In the genomic region with DNA sequence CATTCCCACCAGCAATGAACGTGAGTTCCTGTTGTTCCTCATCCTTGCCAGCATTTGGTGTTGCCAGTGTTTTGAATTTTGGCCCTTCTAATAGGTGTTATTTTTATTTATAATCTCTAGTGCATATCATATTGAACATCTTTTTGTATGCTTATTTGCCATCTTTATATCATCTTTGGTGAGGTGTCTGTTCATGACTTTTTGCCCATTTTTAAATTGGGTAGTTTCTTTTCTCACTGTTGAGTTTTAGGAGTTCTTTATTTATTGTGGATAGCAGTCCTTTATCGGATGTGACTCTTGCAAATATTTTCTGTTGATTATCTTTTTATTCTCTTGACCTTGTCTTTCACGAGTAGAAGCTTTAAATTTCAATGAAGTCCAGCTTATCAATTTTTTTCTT, we compare ENCODE assay signal across 33 cellular contexts.
A peak's percentile ranks its signal among the peaks of the same experiment; 100 is the strongest.
DNase-seq lines count a peak whose midpoint lies in the region; ATAC-seq, FAIRE-seq and TF ChIP-seq lines count a peak whose summit lies in the region.
"Had no signal": no experiment of that assay in that cellular context is flagged by ENCODE, and none has a peak within 500 bp of the region (broad histone marks: within the 10 kb centered on the region; RNA-seq: fewer than 3 reads in every experiment).

No MANE protein-coding gene starts in this region.

- TF ChIP-seq EP300 in HepG2 (IDR thresholded peaks at IDR 0.05; ENCODE audit: low read depth in 2 of 2, low read length in 2 of 2) (no peak), HepG2 (CRISPR knock-in tag; IDR thresholded peaks at IDR 0.05; ENCODE audit: borderline replicate concordance) (no peak), K562 (IDR thresholded peaks at IDR 0.05; ENCODE audit: low read length) (no peak)

- H3K4me3 ChIP-seq in HepG2 (replicated peaks in 1 of 3; ENCODE audit: insufficient read depth in 1 of 3, low read depth in 2 of 3, low read length in 3 of 3) (no peak overlapping the region), right lobe of liver (no peak overlapping the region), HEK293 (ENCODE audit: low read depth, low read length) (no peak overlapping the region), K562 (no peak overlapping the region)
- H3K4me3 ChIP-seq: A549; BLaER1; BLaER1 treated with 17β-estradiol and CSF1 and Interleukin-3, amounts not matched to agents 10 nM and 100 nM had no signal

- H2AFZ ChIP-seq in HepG2 (ENCODE audit: low read length) (no peak overlapping the region), K562 (ENCODE audit: low read depth, low read length) (no peak overlapping the region)

- H3K27ac ChIP-seq in HepG2 (ENCODE audit: extremely low read length, insufficient read depth, low read length), result no peak overlapping the region
- H3K27ac ChIP-seq in right lobe of liver, result no peak overlapping the region
- H3K27ac ChIP-seq in HEK293 (ENCODE audit: extremely low read depth, low read depth, low read length), result no peak overlapping the region
- no peak overlapping the region for H3K27ac ChIP-seq in K562 (ENCODE audit: extremely low read depth, low read depth, low read length)
- H3K27ac ChIP-seq: 22Rv1; A549; BLaER1; BLaER1 treated with 17β-estradiol and CSF1 and Interleukin-3, amounts not matched to agents 10 nM and 100 nM; C4-2B had no signal

- TF ChIP-seq RAD21 in HepG2 (CRISPR knock-in tag; IDR thresholded peaks at IDR 0.05), result no peak
- no peak for TF ChIP-seq RAD21 in K562 (CRISPR knock-in tag; conservative IDR thresholded peaks at IDR 0.05 in 1 of 2, IDR thresholded peaks at IDR 0.05 in 1 of 2)

- POLR2A ChIA-PET in HepG2 (lab: Yijun Ruan, JAX) (no interaction called here), HEK293 (lab: Yijun Ruan, JAX) (no interaction called here), K562 (lab: Yijun Ruan, JAX) (interaction anchor here (1.2 kb wide), 1 partner anchor 9 kb away, joined by 6 read pairs; no protein-coding TSS in a partner anchor), GM10248 (lab: Yijun Ruan, JAX) (no interaction called here)

- ATAC-seq in HepG2, result no peak
- no peak for ATAC-seq in right lobe of liver
- ATAC-seq in K562, result no peak
- ATAC-seq: A549; CD8-positive, alpha-beta T cell had no signal

- H3K9me3 ChIP-seq in HepG2 (ENCODE audit: low read length) (no peaks in the 10 kb centered on the region), right lobe of liver (no peaks in the 10 kb centered on the region), HEK293 (ENCODE audit: control insufficient read depth, insufficient read depth, low read depth, low read length) (no peaks in the 10 kb centered on the region), K562 (replicated peaks; ENCODE audit: control insufficient read depth, insufficient read depth, low read depth, low read length) (no peaks in the 10 kb centered on the region; the same call in 1 of the 2 replicates)
- H3K9me3 ChIP-seq: A549, BE2C, Caco-2 had no signal

- H3K9ac ChIP-seq in HepG2 (ENCODE audit: insufficient read depth, low read depth, low read length), result no peak overlapping the region
- no peak overlapping the region for H3K9ac ChIP-seq in K562 (ENCODE audit: insufficient read depth in 1 of 2, low read depth in 2 of 2, low read length in 2 of 2)
- H3K9ac ChIP-seq: BLaER1; BLaER1 treated with 17β-estradiol and CSF1 and Interleukin-3, amounts not matched to agents 10 nM and 100 nM had no signal

- in situ Hi-C loops in HepG2 (cut with HindIII; ENCODE audit: extremely low pct_ligation_motif_present, low pct_unique_long_range_greater_than_20kb) (no loop called here), K562 (cut with MboI) (no loop called here)

- H4K20me1 ChIP-seq in HepG2 (ENCODE audit: insufficient read depth, low read length), result no peaks in the 10 kb centered on the region
- H4K20me1 ChIP-seq in K562 (replicated peaks; ENCODE audit: control insufficient read depth, insufficient read depth, low read length), result no peaks in the 10 kb centered on the region
- H4K20me1 ChIP-seq: BLaER1; BLaER1 treated with 17β-estradiol and CSF1 and Interleukin-3, amounts not matched to agents 10 nM and 100 nM had no signal

- DNase-seq in HepG2 (ENCODE audit: low spot score) (no peak), right lobe of liver (no peak), K562 (ENCODE audit: extremely low read depth in 1 of 4, low spot score in 3 of 4) (no peak), middle frontal gyrus (ENCODE audit: extremely low spot score, low spot score) (no peak), GM10248 (ENCODE audit: extremely low spot score) (no peak)
- DNase-seq: 8988T; ACHN; AML-193; BE2C; C1 segment of cervical spinal cord; Caco-2; Calu3; CD4-positive, alpha-beta memory T cell; CD4-positive, alpha-beta T cell; CD4-positive, CD25-positive, alpha-beta regulatory T cell; CD8-positive, alpha-beta memory T cell; CD8-positive, alpha-beta T cell; COR-L47; DMS 273 treated with DMSO at 0.1 percent for 48 hours; DMS153; DMS53; DMS79; DMS79 treated with DMSO at 0.1 percent for 48 hours; DND-41; EL had no signal

- H3K79me2 ChIP-seq in HepG2 (ENCODE audit: insufficient read depth, low read length), result no peaks in the 10 kb centered on the region
- H3K79me2 ChIP-seq in K562 (ENCODE audit: control insufficient read depth, insufficient read depth, low read length), result no peaks in the 10 kb centered on the region

- intact Hi-C loops in HepG2 (cut with micrococcal nuclease; ENCODE audit: unreplicated experiment), result no loop called here
- intact Hi-C loops in right lobe of liver (cut with DNase I), result no loop called here
- intact Hi-C loops in K562 (cut with micrococcal nuclease), result no loop called here

- TF ChIP-seq POLR2A in HepG2 (IDR thresholded peaks at IDR 0.05; ENCODE audit: insufficient read depth in 1 of 2, low read depth in 2 of 2, low read length in 2 of 2), result no peak
- no peak for TF ChIP-seq POLR2A in right lobe of liver (IDR thresholded peaks at IDR 0.05)
- no peak for TF ChIP-seq POLR2A in K562 (conservative IDR thresholded peaks at IDR 0.05)

- H3K4me1 ChIP-seq in HepG2 (ENCODE audit: insufficient read depth, low read length) (peaks cover 37% of the 10 kb centered on the region), right lobe of liver (no peaks in the 10 kb centered on the region), HEK293 (ENCODE audit: control insufficient read depth, insufficient read depth, low read length) (no peaks in the 10 kb centered on the region), K562 (replicated peaks in 1 of 2; ENCODE audit: control insufficient read depth in 2 of 2, insufficient read depth in 2 of 2, low read length in 2 of 2) (peaks cover 0 to 3% of the 10 kb centered on the region in 2 experiments; a peak in 1 of 5 replicates)
- H3K4me1 ChIP-seq: A549, BE2C, Caco-2 had no signal

- 62% methylated on average over 3 of the region's 3 CpGs for WGBS in HepG2 (ENCODE audit: low lambda C conversion rate)
- 60% methylated on average over 3 of the region's 3 CpGs for WGBS in right lobe of liver (ENCODE audit: insufficient coverage, low coverage, low lambda C conversion rate, missing lambda C conversion rate)
- 27% methylated on average over 3 of the region's 3 CpGs for WGBS in K562 (ENCODE audit: insufficient coverage, low coverage, missing lambda C conversion rate)

- no peaks in the 10 kb centered on the region for H3K9me1 ChIP-seq in K562 (ENCODE audit: control insufficient read depth, insufficient read depth, low read length)

- no peaks in the 10 kb centered on the region for H3K36me3 ChIP-seq in HepG2 (replicated peaks in 1 of 2; ENCODE audit: control insufficient read depth in 1 of 2, insufficient read depth in 2 of 2, low read length in 2 of 2)
- no peaks in the 10 kb centered on the region for H3K36me3 ChIP-seq in right lobe of liver
- no peaks in the 10 kb centered on the region for H3K36me3 ChIP-seq in HEK293 (ENCODE audit: control insufficient read depth in 2 of 2, insufficient read depth in 1 of 2, low read length in 2 of 2)
- no peaks in the 10 kb centered on the region for H3K36me3 ChIP-seq in K562 (ENCODE audit: control insufficient read depth, insufficient read depth, low read length)
- H3K36me3 ChIP-seq: BE2C; BLaER1; BLaER1 treated with 17β-estradiol and CSF1 and Interleukin-3, amounts not matched to agents 10 nM and 100 nM had no signal

- no peak for FAIRE-seq in HepG2 (lab: Jason Lieb, UNC)
- no peak for FAIRE-seq in K562 (lab: Jason Lieb, UNC)
- FAIRE-seq: A204.1, A549, D721Med had no signal

- TF ChIP-seq CTCF in HepG2 (CRISPR knock-in tag; IDR thresholded peaks at IDR 0.05) (no peak), right lobe of liver (IDR thresholded peaks at IDR 0.05) (no peak), HEK293 (tag by site-specific recombination; IDR thresholded peaks at IDR 0.05) (no peak), K562 (IDR thresholded peaks at IDR 0.05 in 2 of 3, conservative IDR thresholded peaks at IDR 0.05 in 1 of 3; ENCODE audit: insufficient read depth in 2 of 3, low read depth in 1 of 3, low read length in 3 of 3) (no peak), GM10248 (IDR thresholded peaks at IDR 0.05; ENCODE audit: control extremely low read depth, extremely low read depth, low read depth, missing control alignments) (no peak)

- H3K4me2 ChIP-seq in HepG2 (ENCODE audit: low read depth, low read length) (no peak overlapping the region), K562 (ENCODE audit: insufficient read depth, low read length) (no peak overlapping the region)
- H3K4me2 ChIP-seq: A549; BLaER1; BLaER1 treated with 17β-estradiol and CSF1 and Interleukin-3, amounts not matched to agents 10 nM and 100 nM had no signal

- BruUV-seq in HepG2 (replicated peaks; lab: Mats Ljungman, UMichigan), result no TSS peak
- no TSS peak for BruUV-seq in K562 (replicated peaks; lab: Mats Ljungman, UMichigan)

- CTCF ChIA-PET in HepG2 (lab: Yijun Ruan, JAX; ENCODE audit: low intra/inter-chr PET ratio, low total read pairs), result no interaction called here
- CTCF ChIA-PET in HEK293 (lab: Yijun Ruan, JAX), result no interaction called here
- CTCF ChIA-PET in K562 (lab: Yijun Ruan, JAX; ENCODE audit: low intra/inter-chr PET ratio), result no interaction called here
- CTCF ChIA-PET in GM10248 (lab: Yijun Ruan, JAX), result interaction anchor here (1.4 kb wide), 1 partner anchor 22 kb away, joined by 3 read pairs; no protein-coding TSS in a partner anchor

- no peaks in the 10 kb centered on the region for H3K27me3 ChIP-seq in HepG2 (ENCODE audit: control insufficient read depth in 1 of 2, insufficient read depth in 2 of 2, low read length in 2 of 2)
- H3K27me3 ChIP-seq in right lobe of liver, result no peaks in the 10 kb centered on the region
- no peaks in the 10 kb centered on the region for H3K27me3 ChIP-seq in K562 (ENCODE audit: control insufficient read depth in 2 of 2, insufficient read depth in 2 of 2, low read length in 2 of 2)
- H3K27me3 ChIP-seq: BE2C; BLaER1; BLaER1 treated with 17β-estradiol and CSF1 and Interleukin-3, amounts not matched to agents 10 nM and 100 nM had no signal

TF ChIP-seq in HepG2, 621 proteins besides CTCF, POLR2A, EP300 and RAD21:
- TF ChIP-seq ZNF7 (CRISPR knock-in tag; IDR thresholded peaks at IDR 0.05) (peak; percentile 57; the same call in 1 of the 2 replicates), ZNF644 (CRISPR knock-in tag; IDR thresholded peaks at IDR 0.05; ENCODE audit: low read depth) (no peak)

TF ChIP-seq in HEK293, 187 proteins besides CTCF, POLR2A, EP300 and RAD21 (continues in another document):
- TF ChIP-seq ZNF670 (tag by site-specific recombination; IDR thresholded peaks at IDR 0.05; ENCODE audit: low read depth), result no peak
- TF ChIP-seq ZNF350 (tag by site-specific recombination; IDR thresholded peaks at IDR 0.05), result no peak

TF ChIP-seq in K562, 482 proteins besides CTCF, POLR2A, EP300 and RAD21 (continues in another document):
- TF ChIP-seq CBFA2T2 (conservative IDR thresholded peaks at IDR 0.05) (no peak), TEAD2 (tag; IDR thresholded peaks at IDR 0.05) (no peak), PML (IDR thresholded peaks at IDR 0.05; ENCODE audit: low read length) (no peak)
